Comparison of ENCODE assay signal across 13 cellular contexts in genomic region chr13:52162279-52163101, GRCh38. TPM values are rescaled to one million over a fixed set of nuclear protein-coding genes. Genes with fewer than 3 reads are reported as not detected.
DNase-seq lines count a peak whose midpoint lies in the region; ATAC-seq and TF ChIP-seq lines count a peak whose summit lies in the region.
"Had no signal": no experiment of that assay in that cellular context is flagged by ENCODE, and none has a peak within 500 bp of the region (broad histone marks: within the 10 kb centered on the region; RNA-seq: fewer than 3 reads in every experiment).

No MANE protein-coding gene starts in this region.

- WGBS in stomach, 5 donors = 33 to 51% (median 39%) methylated on average over 5 of the region's 5 CpGs

- TF ChIP-seq EP300 in stomach (IDR thresholded peaks at IDR 0.05) = no peak

- peaks cover 7 to 45% (median 32%) of the 10 kb centered on the region in 4 donors for H3K4me1 ChIP-seq in stomach

- H3K36me3 ChIP-seq in stomach = peaks cover 0 to 21% (median 16%) of the 10 kb centered on the region in 4 donors

- H3K9me3 ChIP-seq in stomach = no peaks in the 10 kb centered on the region

- H3K27ac ChIP-seq in layer of hippocampus (ENCODE audit: low read depth, low read length) (peak overlapping the region; percentile 83), stomach (peak overlapping the region in 3 of 5 donors; percentile 17 to 34 (median 18))
- H3K27ac ChIP-seq: epithelial cell of prostate had no signal

- ATAC-seq in HG03135 (IDR thresholded peaks at IDR 0.05; ENCODE audit: unreplicated experiment) = no peak

- H3K27me3 ChIP-seq in layer of hippocampus (ENCODE audit: control insufficient read depth, insufficient read depth, low read length) (no peaks in the 10 kb centered on the region), stomach (no peaks in the 10 kb centered on the region)

- no peak for TF ChIP-seq POLR2A in stomach (IDR thresholded peaks at IDR 0.05)

- DNase-seq in NOMO-1 treated with DMSO at 0.1 percent for 48 hours (lab: John Stamatoyannopoulos, UW; ENCODE audit: unreplicated experiment) (peak; percentile 7), NOMO-1 treated with dmso at 0.1 percent for 144 hours (lab: John Stamatoyannopoulos, UW; ENCODE audit: unreplicated experiment) (no peak), astrocyte of the hippocampus (ENCODE audit: low read depth, low spot score) (peak; percentile 39), stomach (no peak), NCI-H226 (no peak), DMS153 (lab: John Stamatoyannopoulos, UW) (no peak)
- DNase-seq: 8988T; NCI-H526 treated with DMSO at 0.1 percent for 48 hours; stimulated activated CD4-positive, alpha-beta T cell treated with anti-CD3 and anti-CD28 coated beads, Interleukin-2, amount 100 ng/mL, for 24 hours; T1000 had no signal

- no peak overlapping the region for H3K4me3 ChIP-seq in stomach

- no peak for TF ChIP-seq CTCF in stomach (IDR thresholded peaks at IDR 0.05)

- intact Hi-C loops in stomach (cut with DNase I; ENCODE audit: low total_unique reads) = no loop called here

RNA-seq across cellular contexts. Expression of gene NEK3, which starts 3.1 kb away (rescaled TPM):
- 100 to 1,000 TPM in 1 of 5 donors, 10 to 100 TPM in 3, 1 to 10 TPM in 1; 2.3 to 171 (median 29.4) TPM for total RNA-seq in stomach
- polyA plus RNA-seq in stomach = 10 to 100 TPM in 1 of 3 donors, 1 to 10 TPM in 2; 7.6 to 14.3 (median 8.4) TPM

RNA-seq across cellular contexts. Expression of gene NEK5, which starts 33.6 kb away (rescaled TPM):
- total RNA-seq in stomach = 1 to 10 TPM in 1 of 5 donors, under 1 TPM in 1, not detected in 3; 0.73 to 4.0 TPM
- polyA plus RNA-seq in stomach = under 1 TPM in 2 of 3 donors, not detected in 1; 0.05 to 0.31 TPM

Comparison
In these comparisons a context has a peak if more than half of its experiments do, and no peak if none do; other contexts are left out.
1. DNase-seq: peak in NOMO-1 treated with DMSO at 0.1 percent for 48 hours (single experiment) and astrocyte of the hippocampus (single experiment); none in NOMO-1 treated with dmso at 0.1 percent for 144 hours (single experiment), stomach (single experiment), NCI-H226 (single experiment) and DMS153 (single experiment).